In genomic region chr6:156741287-156742073, GRCh38 we compare ENCODE assay signal across 1 cellular context.
TF ChIP-seq lines count a peak whose summit lies in the region.

No MANE protein-coding gene starts in this region.

TF ChIP-seq in SK-N-SH treated with all-trans-retinoic acid at 6 μM for 48 hours, 23 proteins besides CTCF, POLR2A, EP300 and RAD21 (continued from another document):
- TF ChIP-seq POU6F1 (CRISPR knock-in tag; IDR thresholded peaks at IDR 0.05; ENCODE audit: borderline replicate concordance, low read depth) (no peak), RARB (CRISPR knock-in tag; IDR thresholded peaks at IDR 0.05) (no peak), ZFP3 (CRISPR knock-in tag; IDR thresholded peaks at IDR 0.05) (no peak), CSDC2 (CRISPR knock-in tag; IDR thresholded peaks at IDR 0.05) (no peak), PPARA (CRISPR knock-in tag; IDR thresholded peaks at IDR 0.05; ENCODE audit: borderline replicate concordance) (no peak), GLIS3 (CRISPR knock-in tag; IDR thresholded peaks at IDR 0.05) (no peak), SNAI2 (CRISPR knock-in tag; IDR thresholded peaks at IDR 0.05) (no peak), TOX (CRISPR knock-in tag; IDR thresholded peaks at IDR 0.05; ENCODE audit: borderline replicate concordance) (no peak), ESRRG (CRISPR knock-in tag; IDR thresholded peaks at IDR 0.05) (no peak), ZFP30 (CRISPR knock-in tag; IDR thresholded peaks at IDR 0.05) (no peak)
